ENCODE assay signal across 23 cellular contexts in the genomic region with DNA sequence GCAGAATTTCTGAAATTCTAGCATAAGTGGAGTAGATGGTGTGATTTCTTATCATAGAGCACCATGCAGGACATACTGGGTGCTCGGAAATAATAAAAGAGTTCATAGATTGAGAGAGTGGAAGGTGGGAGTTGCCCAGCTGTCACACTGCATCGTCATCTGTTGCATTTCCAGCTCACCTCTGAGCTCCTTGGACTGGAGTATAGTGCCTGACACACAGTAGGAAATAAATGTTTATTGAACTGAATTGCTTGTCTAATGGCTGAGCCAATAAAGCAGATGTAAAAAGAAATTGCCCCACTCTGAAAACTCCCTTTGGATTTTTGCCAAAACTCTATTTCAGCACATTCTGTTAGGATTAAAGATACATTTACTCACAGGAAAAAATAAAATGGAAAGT.
DNase-seq lines count a peak whose midpoint lies in the region; ATAC-seq and TF ChIP-seq lines count a peak whose summit lies in the region.
"Had no signal": no experiment of that assay in that cellular context is flagged by ENCODE, and none has a peak within 500 bp of the region (broad histone marks: within the 10 kb centered on the region; RNA-seq: fewer than 3 reads in every experiment).

No MANE protein-coding gene starts in this region.

- no peaks in the 10 kb centered on the region for H3K36me3 Mint-ChIP-seq in CD4-positive, alpha-beta memory T cell
- H3K36me3 Mint-ChIP-seq: memory B cell had no signal

- H3K4me1 Mint-ChIP-seq in CD4-positive, alpha-beta memory T cell: no peaks in the 10 kb centered on the region
- H3K4me1 Mint-ChIP-seq: activated naive CD8-positive, alpha-beta T cell treated with anti-CD3 and anti-CD28 coated beads, Interleukin-2, amount 50 U/mL, for 24 hours had no signal

- intact Hi-C loops in A673 (cut with micrococcal nuclease; ENCODE audit: unreplicated experiment): no loop called here
- intact Hi-C loops in colonic mucosa (cut with DNase I): no loop called here
- intact Hi-C loops in CD4-positive, alpha-beta memory T cell (cut with micrococcal nuclease): no loop called here

- H3K4me3 ChIP-seq in A673 (ENCODE audit: low read depth, low read length, poor library complexity, severe bottlenecking) (no peak overlapping the region), colonic mucosa (no peak overlapping the region)
- H3K4me3 ChIP-seq in CD4-positive, alpha-beta memory T cell (ENCODE audit: low read length in 2 of 2): no peak overlapping the region
- H3K4me3 ChIP-seq: BLaER1, body of pancreas, esophagus muscularis mucosa, GM12878, SJCRH30, suprapubic skin had no signal

- ATAC-seq in GM21717 (IDR thresholded peaks at IDR 0.05; ENCODE audit: unreplicated experiment) (no peak), HG03095 (IDR thresholded peaks at IDR 0.05; ENCODE audit: unreplicated experiment) (no peak), HG02610 (IDR thresholded peaks at IDR 0.05; ENCODE audit: unreplicated experiment) (no peak)
- ATAC-seq: activated naive CD8-positive, alpha-beta T cell treated with anti-CD3 and anti-CD28 coated beads, Interleukin-2, amount 50 U/mL, for 24 hours; body of pancreas; GM12878 had no signal

- TF ChIP-seq CTCF in A673 (conservative IDR thresholded peaks at IDR 0.05; ENCODE audit: low read depth, low read length) (no peak), colonic mucosa (IDR thresholded peaks at IDR 0.05) (no peak)

- H3K4me1 ChIP-seq in A673 (ENCODE audit: insufficient read depth, low read length, poor library complexity, severe bottlenecking): no peaks in the 10 kb centered on the region
- H3K4me1 ChIP-seq in colonic mucosa: no peaks in the 10 kb centered on the region
- no peaks in the 10 kb centered on the region for H3K4me1 ChIP-seq in CD4-positive, alpha-beta memory T cell (ENCODE audit: insufficient read depth, low read length)
- H3K4me1 ChIP-seq: BLaER1, body of pancreas, suprapubic skin had no signal

- CTCF ChIA-PET in A673 (lab: Charles Lee): no interaction called here
- CTCF ChIA-PET in CD4-positive, alpha-beta memory T cell (lab: Charles Lee; ENCODE audit: partially characterized antibody): no interaction called here

- H3K27me3 Mint-ChIP-seq in CD4-positive, alpha-beta memory T cell: peaks cover 0 to 1% of the 10 kb centered on the region in 2 donors

- H3K27ac ChIP-seq in A673 (ENCODE audit: low read depth, low read length, poor library complexity, severe bottlenecking): no peak overlapping the region
- no peak overlapping the region for H3K27ac ChIP-seq in colonic mucosa
- H3K27ac ChIP-seq in CD4-positive, alpha-beta memory T cell (ENCODE audit: low read depth, low read length): no peak overlapping the region
- H3K27ac ChIP-seq: BLaER1, body of pancreas, esophagus muscularis mucosa, SJCRH30, suprapubic skin had no signal

- H3K27ac Mint-ChIP-seq in CD4-positive, alpha-beta memory T cell: no peak overlapping the region
- H3K27ac Mint-ChIP-seq: activated naive CD8-positive, alpha-beta T cell treated with anti-CD3 and anti-CD28 coated beads, Interleukin-2, amount 50 U/mL, for 24 hours; memory B cell had no signal

- no peak overlapping the region for H3K9ac ChIP-seq in colonic mucosa (ENCODE audit: low read depth in 2 of 2, low read length in 2 of 2)
- H3K9ac ChIP-seq: BLaER1 had no signal

- no peaks in the 10 kb centered on the region for H3K9me3 Mint-ChIP-seq in CD4-positive, alpha-beta memory T cell
- H3K9me3 Mint-ChIP-seq: activated naive CD8-positive, alpha-beta T cell treated with anti-CD3 and anti-CD28 coated beads, Interleukin-2, amount 50 U/mL, for 24 hours; memory B cell had no signal

- BruUV-seq in A673 (replicated peaks; lab: Mats Ljungman, UMichigan): no TSS peak

- H3K27me3 ChIP-seq in A673 (replicated peaks; ENCODE audit: insufficient read depth, low read depth, low read length, poor library complexity): no peaks in the 10 kb centered on the region
- H3K27me3 ChIP-seq in colonic mucosa: no peaks in the 10 kb centered on the region
- H3K27me3 ChIP-seq in CD4-positive, alpha-beta memory T cell (ENCODE audit: insufficient read depth, low read length): no peaks in the 10 kb centered on the region
- H3K27me3 ChIP-seq: BLaER1, body of pancreas, esophagus muscularis mucosa, SJCRH30, suprapubic skin had no signal

- POLR2A ChIA-PET in A673 (lab: Charles Lee; ENCODE audit: low non-redundant PET): interaction anchor here (0.5 kb wide), 1 partner anchor 224 kb away, joined by 12 read pairs; no protein-coding TSS in a partner anchor
- POLR2A ChIA-PET in CD4-positive, alpha-beta memory T cell (lab: Charles Lee; ENCODE audit: partially characterized antibody): no interaction called here

- DNase-seq in A673 (ENCODE audit: low spot score) (peak; percentile 17), NCI-H2227 treated with DMSO at 0.1 percent for 48 hours (lab: John Stamatoyannopoulos, UW) (peak; percentile 60), colonic mucosa (peak; percentile 31), lung microvascular endothelial cell (ENCODE audit: low read depth in 2 of 2) (peak; percentile 57 to 64)
- no peak for DNase-seq in CD4-positive, alpha-beta memory T cell
- DNase-seq: activated CD8-positive, alpha-beta memory T cell treated with anti-CD3 and anti-CD28 coated beads for 24 hours; activated gamma-delta T cell treated with Interleukin-2 at 50 U/mL for 16 hours; activated naive CD8-positive, alpha-beta T cell treated with anti-CD3 and anti-CD28 coated beads, Interleukin-2, amount 50 U/mL, for 24 hours; activated T-cell treated with anti-CD3 and anti-CD28 coated beads, Interleukin-2, amount 50 U/mL, for 1 hour; body of pancreas; Caco-2; GOT3; Kasumi-1; NCI-H1930 had no signal

- no peaks in the 10 kb centered on the region for H3K36me3 ChIP-seq in A673 (ENCODE audit: insufficient read depth, low read length, poor library complexity, severe bottlenecking)
- no peaks in the 10 kb centered on the region for H3K36me3 ChIP-seq in colonic mucosa
- no peaks in the 10 kb centered on the region for H3K36me3 ChIP-seq in CD4-positive, alpha-beta memory T cell (ENCODE audit: insufficient read depth, low read length)
- H3K36me3 ChIP-seq: BLaER1, esophagus muscularis mucosa, SJCRH30, suprapubic skin had no signal

- H3K9me3 ChIP-seq in A673 (ENCODE audit: low read depth, low read length, poor library complexity, severe bottlenecking) (no peaks in the 10 kb centered on the region), colonic mucosa (no peaks in the 10 kb centered on the region)
- H3K9me3 ChIP-seq in CD4-positive, alpha-beta memory T cell (ENCODE audit: control insufficient read depth in 1 of 2, low read length in 2 of 2): no peaks in the 10 kb centered on the region
- H3K9me3 ChIP-seq: body of pancreas, Caco-2, esophagus muscularis mucosa, SJCRH30, suprapubic skin had no signal

- H3K4me3 Mint-ChIP-seq in CD4-positive, alpha-beta memory T cell: no peak overlapping the region
- H3K4me3 Mint-ChIP-seq: activated naive CD8-positive, alpha-beta T cell treated with anti-CD3 and anti-CD28 coated beads, Interleukin-2, amount 50 U/mL, for 24 hours; memory B cell had no signal

Comparison
In these comparisons a context has a peak if more than half of its experiments do, and no peak if none do; other contexts are left out.
1. DNase-seq: peak in A673 (single experiment), NCI-H2227 treated with DMSO at 0.1 percent for 48 hours (single experiment), colonic mucosa (single experiment) and lung microvascular endothelial cell (2 of 2); none in CD4-positive, alpha-beta memory T cell (0 of 5).